Comparison of ENCODE assay signal across 8 cellular contexts in the genomic region with DNA sequence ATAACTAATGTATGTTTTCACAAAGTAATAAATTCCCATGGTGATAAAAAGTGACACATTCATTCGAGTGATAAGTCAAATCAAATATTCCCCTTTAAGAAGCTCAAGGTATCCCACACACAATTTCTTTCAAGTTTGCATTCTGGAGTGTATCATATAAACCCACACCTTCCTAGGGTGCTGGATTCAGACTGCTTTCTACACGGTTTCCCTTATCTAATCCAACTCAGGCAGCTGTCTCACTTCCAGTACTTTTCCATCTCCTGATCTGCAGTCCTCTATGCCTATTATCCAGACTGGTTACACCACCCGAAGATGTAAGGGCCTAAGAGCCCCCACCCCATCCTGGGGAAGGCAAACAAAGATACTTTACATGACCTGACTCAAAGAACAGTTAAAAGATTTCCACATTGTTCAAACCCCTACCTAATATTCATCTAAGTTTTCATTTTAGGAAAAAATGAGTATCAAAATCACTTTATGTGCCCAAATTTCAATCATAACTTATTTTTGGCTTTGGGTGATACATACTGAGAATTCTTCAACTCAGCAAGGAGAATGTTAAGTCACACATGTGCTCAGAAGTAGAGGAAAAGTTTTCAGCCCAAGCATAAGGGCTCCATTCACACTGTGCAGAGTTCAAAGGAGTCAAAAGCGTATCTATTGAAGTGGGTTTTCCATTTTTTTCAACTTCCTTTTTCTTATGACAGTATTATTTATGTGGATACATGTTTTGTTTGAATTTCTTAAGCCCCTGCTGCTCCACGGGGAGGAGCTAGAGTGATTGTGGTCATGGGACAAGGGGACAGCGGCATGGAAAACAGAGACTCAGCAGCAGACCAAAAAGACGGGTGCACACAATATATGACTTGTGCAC. TPM values are rescaled to one million over a fixed set of nuclear protein-coding genes. Genes with fewer than 3 reads are reported as not detected.
DNase-seq lines count a peak whose midpoint lies in the region; ATAC-seq and TF ChIP-seq lines count a peak whose summit lies in the region.

No MANE protein-coding gene starts in this region.

- no peak overlapping the region for H2AFZ ChIP-seq in osteoblast (ENCODE audit: low read length)

- H3K36me3 ChIP-seq in osteoblast (ENCODE audit: insufficient read depth, low read length) = peaks cover 27% of the 10 kb centered on the region

- peaks cover 75% of the 10 kb centered on the region for H3K4me1 ChIP-seq in osteoblast (ENCODE audit: insufficient read depth, low read length)

- H3K27ac ChIP-seq in osteoblast (ENCODE audit: low read depth, low read length) = peak overlapping the region; percentile 98

- ATAC-seq in GM18519 (IDR thresholded peaks at IDR 0.05; ENCODE audit: low FRiP score, unreplicated experiment) = no peak
- no peak for ATAC-seq in HG02759 (IDR thresholded peaks at IDR 0.05; ENCODE audit: unreplicated experiment)

- peaks cover 12% of the 10 kb centered on the region for H4K20me1 ChIP-seq in osteoblast (ENCODE audit: insufficient read depth, low read length)

- TF ChIP-seq EP300 in Ishikawa (IDR thresholded peaks at IDR 0.05; ENCODE audit: borderline replicate concordance) = no peak

- no peak for TF ChIP-seq RAD21 in Ishikawa (IDR thresholded peaks at IDR 0.05; ENCODE audit: low read depth)

- H3K4me2 ChIP-seq in osteoblast (ENCODE audit: insufficient read depth, low read length) = peak overlapping the region; percentile 82

- H3K27me3 ChIP-seq in osteoblast (ENCODE audit: insufficient read depth, low read length) = no peaks in the 10 kb centered on the region

- no peaks in the 10 kb centered on the region for H3K9me3 ChIP-seq in osteoblast (ENCODE audit: low read depth, low read length)

- H3K4me3 ChIP-seq in WI38 (ENCODE audit: low read depth, low read length) (peak overlapping the region; percentile 51), epithelial cell of proximal tubule (ENCODE audit: low read depth, low read length) (no peak overlapping the region), osteoblast (ENCODE audit: insufficient read depth, low read length) (no peak overlapping the region)

- DNase-seq in CMK (ENCODE audit: low read depth) (peak; percentile 67), epithelial cell of proximal tubule (ENCODE audit: low read depth) (no peak), osteoblast (ENCODE audit: insufficient read length, low spot score, missing footprints) (peak; percentile 47), NCI-H2081 treated with DMSO at 0.1 percent for 48 hours (lab: John Stamatoyannopoulos, UW) (no peak)

- H3K79me2 ChIP-seq in osteoblast (ENCODE audit: insufficient read depth, low read length) = peaks cover 92% of the 10 kb centered on the region

- TF ChIP-seq CTCF in WI38 (IDR thresholded peaks at IDR 0.05; ENCODE audit: low read depth, low read length) = no peak
- TF ChIP-seq CTCF in epithelial cell of proximal tubule (conservative IDR thresholded peaks at IDR 0.05; ENCODE audit: low read depth, low read length) = peak; percentile 4
- no peak for TF ChIP-seq CTCF in osteoblast (IDR thresholded peaks at IDR 0.05; ENCODE audit: extremely low read depth, low read depth, low read length)

TF ChIP-seq in Ishikawa, 13 proteins besides CTCF, POLR2A, EP300 and RAD21:
- TF ChIP-seq, protein P1, sequence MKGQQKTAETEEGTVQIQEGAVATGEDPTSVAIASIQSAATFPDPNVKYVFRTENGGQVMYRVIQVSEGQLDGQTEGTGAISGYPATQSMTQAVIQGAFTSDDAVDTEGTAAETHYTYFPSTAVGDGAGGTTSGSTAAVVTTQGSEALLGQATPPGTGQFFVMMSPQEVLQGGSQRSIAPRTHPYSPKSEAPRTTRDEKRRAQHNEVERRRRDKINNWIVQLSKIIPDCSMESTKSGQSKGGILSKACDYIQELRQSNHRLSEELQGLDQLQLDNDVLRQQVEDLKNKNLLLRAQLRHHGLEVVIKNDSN (IDR thresholded peaks at IDR 0.05) = no peak
- 0 out of 2 replicates have a peak, but pooled peaks have one; percentile 13 for TF ChIP-seq TCF12 (IDR thresholded peaks at IDR 0.05; ENCODE audit: low read depth)

RNA-seq across cellular contexts. Expression of a gene that starts 41.8 kb away (rescaled TPM):
- total RNA-seq in epithelial cell of proximal tubule = 152 and 157 TPM in 2 replicates
- total RNA-seq in osteoblast = 228 and 261 TPM in 2 replicates

RNA-seq across cellular contexts. Expression of a gene that starts 55.9 kb away (rescaled TPM):
- total RNA-seq in epithelial cell of proximal tubule = 0.46 and 1.0 TPM in 2 replicates
- 1.1 and 1.2 TPM in 2 replicates for total RNA-seq in osteoblast

Comparison
In these comparisons a context has a peak if more than half of its experiments do, and no peak if none do; other contexts are left out.
1. DNase-seq: peak in CMK (single experiment) and osteoblast (single experiment); none in epithelial cell of proximal tubule (single experiment) and NCI-H2081 treated with DMSO at 0.1 percent for 48 hours (single experiment).